ENCODE assay signal across 8 cellular contexts in genomic region chr6:108114861-108115597, GRCh38. TPM values are rescaled to one million over a fixed set of nuclear protein-coding genes. Genes with fewer than 3 reads are reported as not detected.
DNase-seq lines count a peak whose midpoint lies in the region; ATAC-seq and TF ChIP-seq lines count a peak whose summit lies in the region.

No MANE protein-coding gene starts in this region.

- H3K27me3 ChIP-seq in BE2C, result peaks cover 51% of the 10 kb centered on the region

- peak overlapping the region; percentile 32 for H3K27ac Mint-ChIP-seq in activated CD4-positive, alpha-beta memory T cell treated with anti-CD3 and anti-CD28 coated beads, Interleukin-2, amount 10 ng/mL, durations not matched to agents 7 days and 5 days
- no peak overlapping the region for H3K27ac Mint-ChIP-seq in nephron progenitor cell

- H3K9me3 Mint-ChIP-seq in activated CD4-positive, alpha-beta memory T cell treated with anti-CD3 and anti-CD28 coated beads, Interleukin-2, amount 10 ng/mL, durations not matched to agents 7 days and 5 days, result no peaks in the 10 kb centered on the region
- no peaks in the 10 kb centered on the region for H3K9me3 Mint-ChIP-seq in nephron progenitor cell

- no peaks in the 10 kb centered on the region for H3K4me1 ChIP-seq in BE2C

- H3K9me3 ChIP-seq in BE2C, result no peaks in the 10 kb centered on the region

- H3K36me3 ChIP-seq in BE2C, result no peaks in the 10 kb centered on the region

- H3K4me3 Mint-ChIP-seq in activated CD4-positive, alpha-beta memory T cell treated with anti-CD3 and anti-CD28 coated beads, Interleukin-2, amount 10 ng/mL, durations not matched to agents 7 days and 5 days, result peak overlapping the region; percentile 66
- H3K4me3 Mint-ChIP-seq in nephron progenitor cell, result peak overlapping the region; percentile 80

- peak overlapping the region; percentile 69 for H3K4me3 ChIP-seq in BE2C (ENCODE audit: low read depth, low read length)
- peak overlapping the region; percentile 39 for H3K4me3 ChIP-seq in fibroblast of mammary gland (ENCODE audit: control insufficient read depth, low read depth, low read length)

- peaks cover 47% of the 10 kb centered on the region for H3K4me1 Mint-ChIP-seq in activated CD4-positive, alpha-beta memory T cell treated with anti-CD3 and anti-CD28 coated beads, Interleukin-2, amount 10 ng/mL, durations not matched to agents 7 days and 5 days
- peaks cover 29% of the 10 kb centered on the region for H3K4me1 Mint-ChIP-seq in nephron progenitor cell

- TF ChIP-seq CTCF in BE2C (IDR thresholded peaks at IDR 0.05; ENCODE audit: low read depth, low read length) (peak; percentile 51), fibroblast of mammary gland (conservative IDR thresholded peaks at IDR 0.05; ENCODE audit: control insufficient read depth, insufficient read depth, low read depth, low read length) (no peak), nephron progenitor cell (IDR thresholded peaks at IDR 0.05) (peak; percentile 13)

- ATAC-seq in GM21717 (IDR thresholded peaks at IDR 0.05; ENCODE audit: unreplicated experiment) (no peak), HG03342 (IDR thresholded peaks at IDR 0.05; ENCODE audit: unreplicated experiment) (no peak), HG03139 (IDR thresholded peaks at IDR 0.05; ENCODE audit: unreplicated experiment) (no peak)

- DNase-seq in BE2C (peak; percentile 73), HuH-7.5 (ENCODE audit: low spot score) (peak; percentile 77), fibroblast of mammary gland (ENCODE audit: low read depth) (peak; percentile 67), nephron progenitor cell (peak; percentile 63)
- DNase-seq in activated CD4-positive, alpha-beta memory T cell treated with anti-CD3 and anti-CD28 coated beads, Interleukin-2, amount 10 ng/mL, durations not matched to agents 7 days and 5 days, result peak; percentile 47

- CTCF ChIA-PET in activated CD4-positive, alpha-beta memory T cell treated with anti-CD3 and anti-CD28 coated beads, Interleukin-2, amount 10 ng/mL, durations not matched to agents 7 days and 5 days (lab: Charles Lee), result interaction anchor here (0.6 to 1.7 kb wide), 11 partner anchors 12 to 1522 kb away, joined by 3 to 14 read pairs (median 4); no protein-coding TSS in a partner anchor

- POLR2A ChIA-PET in activated CD4-positive, alpha-beta memory T cell treated with anti-CD3 and anti-CD28 coated beads, Interleukin-2, amount 10 ng/mL, durations not matched to agents 7 days and 5 days (lab: Charles Lee), result no interaction called here

- H3K27me3 Mint-ChIP-seq in activated CD4-positive, alpha-beta memory T cell treated with anti-CD3 and anti-CD28 coated beads, Interleukin-2, amount 10 ng/mL, durations not matched to agents 7 days and 5 days, result peaks cover 79% of the 10 kb centered on the region
- H3K27me3 Mint-ChIP-seq in nephron progenitor cell (ENCODE audit: low read depth, poor library complexity), result peaks cover 100% of the 10 kb centered on the region

- peaks cover 2% of the 10 kb centered on the region for H3K36me3 Mint-ChIP-seq in activated CD4-positive, alpha-beta memory T cell treated with anti-CD3 and anti-CD28 coated beads, Interleukin-2, amount 10 ng/mL, durations not matched to agents 7 days and 5 days (ENCODE audit: low read depth)
- H3K36me3 Mint-ChIP-seq in nephron progenitor cell (ENCODE audit: low read depth), result no peaks in the 10 kb centered on the region

RNA-seq across cellular contexts. Expression of gene OSTM1, which starts 40.5 kb away (rescaled TPM):
- 18.4 TPM for polyA plus RNA-seq in BE2C (2012; ENCODE audit: insufficient read depth, insufficient read length, low read depth)
- total RNA-seq in activated CD4-positive, alpha-beta memory T cell treated with anti-CD3 and anti-CD28 coated beads, Interleukin-2, amount 10 ng/mL, durations not matched to agents 7 days and 5 days, result 10 to 100 TPM; 41.4 to 43.3 TPM

RNA-seq across cellular contexts. Expression of gene NR2E1, which starts 50.8 kb away (rescaled TPM):
- polyA plus RNA-seq in BE2C (2012; ENCODE audit: insufficient read depth, insufficient read length, low read depth), result not detected
- not detected for total RNA-seq in activated CD4-positive, alpha-beta memory T cell treated with anti-CD3 and anti-CD28 coated beads, Interleukin-2, amount 10 ng/mL, durations not matched to agents 7 days and 5 days
